8 cellular contexts compared by ENCODE assay signal in genomic region chr2:108734656-108735055, GRCh38. TPM values are rescaled to one million over a fixed set of nuclear protein-coding genes. Genes with fewer than 3 reads are reported as not detected.
DNase-seq lines count a peak whose midpoint lies in the region; ATAC-seq, FAIRE-seq and TF ChIP-seq lines count a peak whose summit lies in the region.
"Not testable (repeated sequence)": the region's sequence is repeated elsewhere in the genome, so short reads cannot be mapped to it uniquely, and the experiment has no call there.

No MANE protein-coding gene starts in this region.

- not testable (repeated sequence) for H3K27me3 ChIP-seq in astrocyte (ENCODE audit: insufficient read depth, low read length); smooth muscle cell (ENCODE audit: low read depth)

- not testable (repeated sequence) for TF ChIP-seq POLR2A in A549 (IDR thresholded peaks at IDR 0.05; ENCODE audit: low read length)

- not testable (repeated sequence) for H3F3A ChIP-seq in smooth muscle cell (ENCODE audit: low read depth)

- H3K36me3 ChIP-seq in astrocyte (ENCODE audit: insufficient read depth, low read length); smooth muscle cell (ENCODE audit: low read depth): not testable (repeated sequence)

- H3K4me2 ChIP-seq in A549: peak overlapping the region; percentile 28; the same call in 1 of the 3 replicates
- not testable (repeated sequence) for H3K4me2 ChIP-seq in astrocyte (ENCODE audit: low read length); smooth muscle cell

- ATAC-seq in A549; T-helper 17 cell; activated T-cell treated with anti-CD3 and anti-CD28 coated beads, Interleukin-2, amount 50 U/mL, for 72 hours (replicated peaks in 1 of 2); effector memory CD8-positive, alpha-beta T cell (replicated peaks): not testable (repeated sequence)

- not testable (repeated sequence) for TF ChIP-seq RAD21 in A549 (conservative IDR thresholded peaks at IDR 0.05 in 1 of 2, IDR thresholded peaks at IDR 0.05 in 1 of 2)

- WGBS in A549 (ENCODE audit: missing lambda C conversion rate): 93% methylated on average over 6 of the region's 6 CpGs
- 75% methylated on average over 6 of the region's 6 CpGs for WGBS in smooth muscle cell (ENCODE audit: low lambda C conversion rate)

- FAIRE-seq in A549 (lab: Jason Lieb, UNC); astrocyte (lab: Jason Lieb, UNC): not testable (repeated sequence)

- H3K4me3 Mint-ChIP-seq in T-helper 17 cell; activated T-cell treated with anti-CD3 and anti-CD28 coated beads, Interleukin-2, amount 50 U/mL, for 72 hours; astrocyte (ENCODE audit: unreplicated experiment); effector memory CD8-positive, alpha-beta T cell: not testable (repeated sequence)

- not testable (repeated sequence) for H3K4me1 Mint-ChIP-seq in T-helper 17 cell; activated T-cell treated with anti-CD3 and anti-CD28 coated beads, Interleukin-2, amount 50 U/mL, for 72 hours (ENCODE audit: low read depth); effector memory CD8-positive, alpha-beta T cell (ENCODE audit: low read depth in 2 of 2)
- H3K4me1 Mint-ChIP-seq in astrocyte (ENCODE audit: low read depth, unreplicated experiment): peaks cover 14% of the 10 kb centered on the region

- TF ChIP-seq CTCF in A549 (IDR thresholded peaks at IDR 0.05); astrocyte (IDR thresholded peaks at IDR 0.05; ENCODE audit: insufficient read depth, low read depth, low read length); smooth muscle cell (IDR thresholded peaks at IDR 0.05; ENCODE audit: borderline replicate concordance, insufficient read depth, poor library complexity, severe bottlenecking): not testable (repeated sequence)

- POLR2A ChIA-PET in A549 (lab: Yijun Ruan, JAX): not testable (repeated sequence)

- not testable (repeated sequence) for H3K9me3 ChIP-seq in A549; T-helper 17 cell (ENCODE audit: control insufficient read depth, low read length, poor library complexity, severe bottlenecking); astrocyte (ENCODE audit: insufficient read depth, low read depth, low read length); smooth muscle cell (replicated peaks; ENCODE audit: low read depth)

- not testable (repeated sequence) for H3K9me3 Mint-ChIP-seq in activated T-cell treated with anti-CD3 and anti-CD28 coated beads, Interleukin-2, amount 50 U/mL, for 72 hours; astrocyte (ENCODE audit: unreplicated experiment); effector memory CD8-positive, alpha-beta T cell

- not testable (repeated sequence) for H3K4me1 ChIP-seq in A549; astrocyte (ENCODE audit: insufficient read depth, low read length); smooth muscle cell (ENCODE audit: low read depth)

- H3K27ac ChIP-seq in A549 (0 out of 6 replicates have a peak overlapping the region, but pooled peaks of 1 of the 2 experiments have one; percentile 3), astrocyte (ENCODE audit: low read depth, low read length) (peak overlapping the region; percentile 1), smooth muscle cell (ENCODE audit: low read depth) (peak overlapping the region; percentile 59)

- DNase-seq in A549 (ENCODE audit: low read depth in 1 of 2, low spot score in 1 of 2); T-helper 17 cell; activated T-cell treated with anti-CD3 and anti-CD28 coated beads, Interleukin-2, amount 50 U/mL, for 72 hours; effector memory CD8-positive, alpha-beta T cell; smooth muscle cell (lab: John Stamatoyannopoulos, UW; ENCODE audit: unreplicated experiment): not testable (repeated sequence)
- DNase-seq in ELR (ENCODE audit: low read depth) (peak; percentile 3), astrocyte (ENCODE audit: low read depth) (peak; percentile 8), myocyte (ENCODE audit: low read depth) (peak; percentile 1)

- not testable (repeated sequence) for H3K27me3 Mint-ChIP-seq in T-helper 17 cell; activated T-cell treated with anti-CD3 and anti-CD28 coated beads, Interleukin-2, amount 50 U/mL, for 72 hours (ENCODE audit: low read depth); astrocyte (ENCODE audit: low read depth, unreplicated experiment); effector memory CD8-positive, alpha-beta T cell

- H3K27ac Mint-ChIP-seq in T-helper 17 cell: peak overlapping the region; percentile 61
- peak overlapping the region; percentile 55 for H3K27ac Mint-ChIP-seq in activated T-cell treated with anti-CD3 and anti-CD28 coated beads, Interleukin-2, amount 50 U/mL, for 72 hours
- H3K27ac Mint-ChIP-seq in astrocyte (ENCODE audit: unreplicated experiment): peak overlapping the region; percentile 82
- H3K27ac Mint-ChIP-seq in effector memory CD8-positive, alpha-beta T cell: peak overlapping the region; percentile 1 to 7

- H3K9ac ChIP-seq in astrocyte (ENCODE audit: low read length); smooth muscle cell (ENCODE audit: low read depth): not testable (repeated sequence)

- not testable (repeated sequence) for H2AFZ ChIP-seq in astrocyte (ENCODE audit: low read depth, low read length); smooth muscle cell (ENCODE audit: low read depth)

- CTCF ChIA-PET in A549 (lab: Yijun Ruan, JAX): not testable (repeated sequence)

- not testable (repeated sequence) for TF ChIP-seq EP300 in A549 (IDR thresholded peaks at IDR 0.05)

- H3K79me2 ChIP-seq in astrocyte (ENCODE audit: insufficient read depth, low read length) (peaks cover 11% of the 10 kb centered on the region), smooth muscle cell (ENCODE audit: low read depth) (peaks cover 23% of the 10 kb centered on the region)

- not testable (repeated sequence) for H3K36me3 Mint-ChIP-seq in T-helper 17 cell (ENCODE audit: low read depth); astrocyte (ENCODE audit: low read depth, unreplicated experiment)
- H3K36me3 Mint-ChIP-seq in activated T-cell treated with anti-CD3 and anti-CD28 coated beads, Interleukin-2, amount 50 U/mL, for 72 hours (ENCODE audit: insufficient read depth in 2 of 2): peaks cover 9 to 22% of the 10 kb centered on the region in 2 donors
- peaks cover 76% of the 10 kb centered on the region for H3K36me3 Mint-ChIP-seq in effector memory CD8-positive, alpha-beta T cell (ENCODE audit: insufficient read depth)

- not testable (repeated sequence) for H4K20me1 ChIP-seq in astrocyte (ENCODE audit: insufficient read depth, low read length)
- H4K20me1 ChIP-seq in smooth muscle cell (ENCODE audit: low read depth): peaks cover 38% of the 10 kb centered on the region

- H3K4me3 ChIP-seq in A549; astrocyte (ENCODE audit: insufficient read depth, low read depth, low read length); smooth muscle cell: not testable (repeated sequence)

RNA-seq across cellular contexts. Expression of gene RANBP2, which starts 15.4 kb away (rescaled TPM):
- 30.9 and 31.1 TPM in 2 replicates for polyA plus RNA-seq in A549 (2011; rRNA removed)
- 3.1 and 3.2 TPM in 2 replicates for polyA plus RNA-seq in A549 (2012; cell fraction: cytosol; rRNA removed)
- polyA plus RNA-seq in A549 (2012; cell fraction: nucleus; rRNA removed): 4.4 and 6.6 TPM in 2 replicates
- polyA plus RNA-seq in A549 (2017; fragmentation: RNase III; extraction: RNeasy Plus Mini Kit Qiagen cat#74134 plus additional on column Dnase treatment): 16.5 to 19.1 TPM (median 16.9 TPM) in 3 replicates
- 24.7 and 25.8 TPM in 2 replicates for polyA minus RNA-seq in A549 (2011; rRNA and poly(A)+ RNA removed)
- total RNA-seq in T-helper 17 cell: 100 to 1,000 TPM; 137 to 140 TPM
- 10 to 100 TPM; 57.7 to 58.8 TPM for total RNA-seq in activated T-cell treated with anti-CD3 and anti-CD28 coated beads, Interleukin-2, amount 50 U/mL, for 72 hours
- total RNA-seq in astrocyte: 75.4 and 78.9 TPM in 2 replicates
- 94.3 and 106 TPM in 2 replicates for total RNA-seq in myocyte
- 10.1 TPM for polyA plus RNA-seq in myocyte (2012)
- 56.9 and 79.1 TPM in 2 replicates for total RNA-seq in smooth muscle cell
- 7.8 and 8.0 TPM in 2 replicates for polyA plus RNA-seq in smooth muscle cell

RNA-seq across cellular contexts. Expression of gene CCDC138, which starts 51.9 kb away (rescaled TPM):
- polyA plus RNA-seq in A549 (2011; rRNA removed): 8.6 and 13.0 TPM in 2 replicates
- 2.7 and 3.0 TPM in 2 replicates for polyA plus RNA-seq in A549 (2012; cell fraction: cytosol; rRNA removed)
- 3.3 and 5.3 TPM in 2 replicates for polyA plus RNA-seq in A549 (2012; cell fraction: nucleus; rRNA removed)
- 9.7 to 12.2 TPM (median 10.4 TPM) in 3 replicates for polyA plus RNA-seq in A549 (2017; fragmentation: RNase III; extraction: RNeasy Plus Mini Kit Qiagen cat#74134 plus additional on column Dnase treatment)
- polyA minus RNA-seq in A549 (2011; rRNA and poly(A)+ RNA removed): 5.4 and 6.4 TPM in 2 replicates
- total RNA-seq in T-helper 17 cell: 1 to 10 TPM; 2.2 to 4.1 TPM
- total RNA-seq in activated T-cell treated with anti-CD3 and anti-CD28 coated beads, Interleukin-2, amount 50 U/mL, for 72 hours: 10 to 100 TPM in 1 of 2 donors, 1 to 10 TPM in 1; 7.7 to 11.7 TPM
- total RNA-seq in astrocyte: 5.2 and 6.1 TPM in 2 replicates
- 3.4 and 3.7 TPM in 2 replicates for total RNA-seq in myocyte
- 1.3 TPM for polyA plus RNA-seq in myocyte (2012)
- total RNA-seq in smooth muscle cell: 5.9 and 24.3 TPM in 2 replicates
- polyA plus RNA-seq in smooth muscle cell: 2.7 and 5.8 TPM in 2 replicates

Comparison
In these comparisons a context has a peak if more than half of its experiments do, and no peak if none do; other contexts are left out.
1. H3K27ac Mint-ChIP-seq: peak in every context shown above with its lines; median percentile 82 in astrocyte; 61 in T-helper 17 cell; 55 in activated T-cell treated with anti-CD3 and anti-CD28 coated beads, Interleukin-2, amount 50 U/mL, for 72 hours; 4 in effector memory CD8-positive, alpha-beta T cell.